ENCODE assay signal across 1 cellular context in the genomic region with DNA sequence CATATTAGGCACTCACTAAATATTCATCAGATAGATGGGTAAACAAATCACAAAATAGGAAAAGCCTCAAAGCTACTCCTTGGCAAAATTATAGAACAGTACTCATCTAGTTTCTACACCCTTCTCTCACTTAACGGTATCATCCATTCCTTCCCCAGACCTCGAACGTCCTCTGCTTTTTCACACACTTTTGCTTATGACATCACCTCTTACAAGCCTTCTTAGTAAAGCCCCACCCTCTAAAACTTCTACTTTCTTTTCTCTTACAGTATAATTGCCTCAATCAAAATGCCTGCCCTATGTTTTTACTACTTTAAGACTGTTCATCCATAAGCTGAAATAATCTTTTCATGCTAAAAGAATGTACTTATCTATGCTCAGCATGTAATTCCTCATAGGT.
TF ChIP-seq lines count a peak whose summit lies in the region.

No MANE protein-coding gene starts in this region.

TF ChIP-seq in HEK293, 187 proteins besides CTCF, POLR2A, EP300 and RAD21 (continued from another document):
- TF ChIP-seq, protein P1, sequence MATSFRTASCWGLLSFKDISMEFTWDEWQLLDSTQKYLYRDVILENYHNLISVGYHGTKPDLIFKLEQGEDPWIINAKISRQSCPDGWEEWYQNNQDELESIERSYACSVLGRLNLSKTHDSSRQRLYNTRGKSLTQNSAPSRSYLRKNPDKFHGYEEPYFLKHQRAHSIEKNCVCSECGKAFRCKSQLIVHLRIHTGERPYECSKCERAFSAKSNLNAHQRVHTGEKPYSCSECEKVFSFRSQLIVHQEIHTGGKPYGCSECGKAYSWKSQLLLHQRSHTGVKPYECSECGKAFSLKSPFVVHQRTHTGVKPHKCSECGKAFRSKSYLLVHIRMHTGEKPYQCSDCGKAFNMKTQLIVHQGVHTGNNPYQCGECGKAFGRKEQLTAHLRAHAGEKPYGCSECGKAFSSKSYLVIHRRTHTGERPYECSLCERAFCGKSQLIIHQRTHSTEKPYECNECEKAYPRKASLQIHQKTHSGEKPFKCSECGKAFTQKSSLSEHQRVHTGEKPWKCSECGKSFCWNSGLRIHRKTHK (tag by site-specific recombination; IDR thresholded peaks at IDR 0.05): no peak
- TF ChIP-seq ZXDB (tag by site-specific recombination; IDR thresholded peaks at IDR 0.05): no peak
- no peak for TF ChIP-seq ZNF302 (tag by site-specific recombination; IDR thresholded peaks at IDR 0.05; ENCODE audit: low read depth)
